ENCODE assay signal across 33 cellular contexts in genomic region chr9:81902191-81902590, GRCh38. TPM values are rescaled to one million over a fixed set of nuclear protein-coding genes. Genes with fewer than 3 reads are reported as not detected.
DNase-seq lines count a peak whose midpoint lies in the region; ATAC-seq, FAIRE-seq and TF ChIP-seq lines count a peak whose summit lies in the region.
"Had no signal": no experiment of that assay in that cellular context is flagged by ENCODE, and none has a peak within 500 bp of the region (broad histone marks: within the 10 kb centered on the region; RNA-seq: fewer than 3 reads in every experiment).

No MANE protein-coding gene starts in this region.

- DNase-seq in AG04449 (ENCODE audit: low read depth, low spot score) (peak; percentile 19), NCI-H226 (peak; percentile 20), mesothelial cell of epicardium (ENCODE audit: low spot score in 2 of 2, unreplicated experiment in 2 of 2) (no peak), GM10266 (ENCODE audit: extremely low spot score) (no peak), GDM1 (lab: John Stamatoyannopoulos, UW) (no peak)
- DNase-seq in activated T-helper 1 cell treated with anti-CD3 and anti-CD28 coated beads, Interleukin-12 subunit alpha, Interleukin-12 subunit beta, Interleukin-2, Interleukin-4 antibody, amounts not matched to agents 30 ng/mL and 10 ng/mL and 1 ng/mL, durations not matched to agents 14 hours and 24 hours and 36 hours (ENCODE audit: low spot score): no peak
- DNase-seq: activated B cell treated with CpG ODN at 0.5 μM for 24 hours; activated CD4-positive, alpha-beta T cell treated with anti-CD3 and anti-CD28 coated beads, Interleukin-2, amount 50 U/mL, for 1 hour; activated T-cell treated with anti-CD3 and anti-CD28 coated beads, Interleukin-2, amount 50 U/mL, for 48 hours; body of pancreas; CD4-positive, alpha-beta memory T cell; cerebellar nuclear complex; H7; islet precursor cell; MG63; naive thymus-derived CD8-positive, alpha-beta T cell; NCI-H1105; NCI-H187 treated with DMSO at 0.1 percent for 48 hours; NCI-H2171; NCI-H510A; stimulated activated CD4-positive, alpha-beta T cell treated with anti-CD3 and anti-CD28 coated beads, Interleukin-15, amount 100 ng/mL, for 24 hours; substantia nigra; upper lobe of left lung had no signal

- H3K4me1 Mint-ChIP-seq in mesothelial cell of epicardium: peaks cover 31% of the 10 kb centered on the region
- no peaks in the 10 kb centered on the region for H3K4me1 Mint-ChIP-seq in activated T-helper 1 cell treated with anti-CD3 and anti-CD28 coated beads, Interleukin-12 subunit alpha, Interleukin-12 subunit beta, Interleukin-2, Interleukin-4 antibody, amounts not matched to agents 30 ng/mL and 10 ng/mL and 1 ng/mL, durations not matched to agents 14 hours and 24 hours and 36 hours (ENCODE audit: low read depth)
- H3K4me1 Mint-ChIP-seq: activated B cell treated with CpG ODN at 0.5 μM for 24 hours; CD4-positive, alpha-beta memory T cell; naive thymus-derived CD8-positive, alpha-beta T cell; stimulated activated memory B cell treated with anti-CD40 and anti-IgM and Interleukin-4, amounts not matched to agents 10 μg/mL and 1 μg/mL and 100 μg/mL, for 72 hours had no signal

- intact Hi-C loops in activated T-helper 1 cell treated with anti-CD3 and anti-CD28 coated beads, Interleukin-12 subunit alpha, Interleukin-12 subunit beta, Interleukin-2, Interleukin-4 antibody, amounts not matched to agents 30 ng/mL and 10 ng/mL and 1 ng/mL, durations not matched to agents 14 hours and 24 hours and 36 hours (cut with micrococcal nuclease): no loop called here

- ATAC-seq in HG02981 (IDR thresholded peaks at IDR 0.05; ENCODE audit: unreplicated experiment): no peak
- ATAC-seq: body of pancreas; naive thymus-derived CD8-positive, alpha-beta T cell; stimulated activated memory B cell treated with anti-CD40 and anti-IgM and Interleukin-4, amounts not matched to agents 10 μg/mL and 1 μg/mL and 100 μg/mL, for 72 hours had no signal

- POLR2A ChIA-PET in AG04449 (lab: Yijun Ruan, JAX): no interaction called here

- H3K27ac Mint-ChIP-seq in mesothelial cell of epicardium: peak overlapping the region; percentile 64
- no peak overlapping the region for H3K27ac Mint-ChIP-seq in activated T-helper 1 cell treated with anti-CD3 and anti-CD28 coated beads, Interleukin-12 subunit alpha, Interleukin-12 subunit beta, Interleukin-2, Interleukin-4 antibody, amounts not matched to agents 30 ng/mL and 10 ng/mL and 1 ng/mL, durations not matched to agents 14 hours and 24 hours and 36 hours
- H3K27ac Mint-ChIP-seq: activated B cell treated with CpG ODN at 0.5 μM for 24 hours; CD4-positive, alpha-beta memory T cell; naive thymus-derived CD8-positive, alpha-beta T cell; stimulated activated memory B cell treated with anti-CD40 and anti-IgM and Interleukin-4, amounts not matched to agents 10 μg/mL and 1 μg/mL and 100 μg/mL, for 72 hours had no signal

- no peak overlapping the region for H3K4me3 ChIP-seq in AG04449 (ENCODE audit: low read depth, low read length)
- H3K4me3 ChIP-seq: body of pancreas, MG63, upper lobe of left lung had no signal

- TF ChIP-seq CTCF in AG04449 (IDR thresholded peaks at IDR 0.05; ENCODE audit: insufficient read depth, low read length, missing control alignments) (no peak), mesothelial cell of epicardium (IDR thresholded peaks at IDR 0.05; ENCODE audit: unreplicated experiment) (no peak), GM10266 (IDR thresholded peaks at IDR 0.05; ENCODE audit: control insufficient read depth, insufficient read depth, low read depth, missing control alignments) (no peak)

- CTCF ChIA-PET in AG04449 (lab: Yijun Ruan, JAX): no interaction called here

- no peak overlapping the region for H3K4me3 Mint-ChIP-seq in mesothelial cell of epicardium
- H3K4me3 Mint-ChIP-seq in activated T-helper 1 cell treated with anti-CD3 and anti-CD28 coated beads, Interleukin-12 subunit alpha, Interleukin-12 subunit beta, Interleukin-2, Interleukin-4 antibody, amounts not matched to agents 30 ng/mL and 10 ng/mL and 1 ng/mL, durations not matched to agents 14 hours and 24 hours and 36 hours: no peak overlapping the region
- H3K4me3 Mint-ChIP-seq: activated B cell treated with CpG ODN at 0.5 μM for 24 hours; CD4-positive, alpha-beta memory T cell; naive thymus-derived CD8-positive, alpha-beta T cell; stimulated activated memory B cell treated with anti-CD40 and anti-IgM and Interleukin-4, amounts not matched to agents 10 μg/mL and 1 μg/mL and 100 μg/mL, for 72 hours had no signal

- FAIRE-seq in endometrium (lab: Jason Lieb, UNC): peak; percentile 75
- FAIRE-seq: GM12891 had no signal

- no peaks in the 10 kb centered on the region for H3K36me3 Mint-ChIP-seq in mesothelial cell of epicardium
- no peaks in the 10 kb centered on the region for H3K36me3 Mint-ChIP-seq in activated T-helper 1 cell treated with anti-CD3 and anti-CD28 coated beads, Interleukin-12 subunit alpha, Interleukin-12 subunit beta, Interleukin-2, Interleukin-4 antibody, amounts not matched to agents 30 ng/mL and 10 ng/mL and 1 ng/mL, durations not matched to agents 14 hours and 24 hours and 36 hours (ENCODE audit: low read depth)
- H3K36me3 Mint-ChIP-seq: CD4-positive, alpha-beta memory T cell; naive thymus-derived CD8-positive, alpha-beta T cell; stimulated activated memory B cell treated with anti-CD40 and anti-IgM and Interleukin-4, amounts not matched to agents 10 μg/mL and 1 μg/mL and 100 μg/mL, for 72 hours had no signal

- no peaks in the 10 kb centered on the region for H3K27me3 Mint-ChIP-seq in mesothelial cell of epicardium (ENCODE audit: low read depth)
- no peaks in the 10 kb centered on the region for H3K27me3 Mint-ChIP-seq in activated T-helper 1 cell treated with anti-CD3 and anti-CD28 coated beads, Interleukin-12 subunit alpha, Interleukin-12 subunit beta, Interleukin-2, Interleukin-4 antibody, amounts not matched to agents 30 ng/mL and 10 ng/mL and 1 ng/mL, durations not matched to agents 14 hours and 24 hours and 36 hours (ENCODE audit: insufficient read depth)
- H3K27me3 Mint-ChIP-seq: activated B cell treated with CpG ODN at 0.5 μM for 24 hours; CD4-positive, alpha-beta memory T cell; naive thymus-derived CD8-positive, alpha-beta T cell; stimulated activated memory B cell treated with anti-CD40 and anti-IgM and Interleukin-4, amounts not matched to agents 10 μg/mL and 1 μg/mL and 100 μg/mL, for 72 hours had no signal

- peaks cover 7% of the 10 kb centered on the region for H3K9me3 Mint-ChIP-seq in mesothelial cell of epicardium
- H3K9me3 Mint-ChIP-seq in activated T-helper 1 cell treated with anti-CD3 and anti-CD28 coated beads, Interleukin-12 subunit alpha, Interleukin-12 subunit beta, Interleukin-2, Interleukin-4 antibody, amounts not matched to agents 30 ng/mL and 10 ng/mL and 1 ng/mL, durations not matched to agents 14 hours and 24 hours and 36 hours: no peaks in the 10 kb centered on the region
- H3K9me3 Mint-ChIP-seq: activated B cell treated with CpG ODN at 0.5 μM for 24 hours; naive thymus-derived CD8-positive, alpha-beta T cell; stimulated activated memory B cell treated with anti-CD40 and anti-IgM and Interleukin-4, amounts not matched to agents 10 μg/mL and 1 μg/mL and 100 μg/mL, for 72 hours had no signal

RNA-seq across cellular contexts. Expression of gene SPATA31D4, which starts 26.0 kb away (rescaled TPM):
- not detected in 3 replicates for total RNA-seq in mesothelial cell of epicardium
- not detected in 2 replicates for total RNA-seq in activated T-helper 1 cell treated with anti-CD3 and anti-CD28 coated beads, Interleukin-12 subunit alpha, Interleukin-12 subunit beta, Interleukin-2, Interleukin-4 antibody, amounts not matched to agents 30 ng/mL and 10 ng/mL and 1 ng/mL, durations not matched to agents 14 hours and 24 hours and 36 hours
- total RNA-seq: A172; activated B cell treated with CpG ODN at 0.5 μM for 24 hours; body of pancreas; CD4-positive, alpha-beta memory T cell; fibroblast of lung; H7; HT1080; liver; mononuclear cell; naive thymus-derived CD8-positive, alpha-beta T cell; pulmonary artery endothelial cell; upper lobe of left lung had no signal

RNA-seq across cellular contexts. Expression of gene SPATA31D3, which starts 41.1 kb away (rescaled TPM):
- total RNA-seq in mesothelial cell of epicardium: not detected in 3 replicates
- not detected in 2 replicates for total RNA-seq in activated T-helper 1 cell treated with anti-CD3 and anti-CD28 coated beads, Interleukin-12 subunit alpha, Interleukin-12 subunit beta, Interleukin-2, Interleukin-4 antibody, amounts not matched to agents 30 ng/mL and 10 ng/mL and 1 ng/mL, durations not matched to agents 14 hours and 24 hours and 36 hours
- total RNA-seq: A172; activated B cell treated with CpG ODN at 0.5 μM for 24 hours; body of pancreas; CD4-positive, alpha-beta memory T cell; fibroblast of lung; H7; HT1080; liver; mononuclear cell; naive thymus-derived CD8-positive, alpha-beta T cell; pulmonary artery endothelial cell; upper lobe of left lung had no signal

Comparison
In these comparisons a context has a peak if more than half of its experiments do, and no peak if none do; other contexts are left out.
1. DNase-seq: peak in AG04449 (single experiment) and NCI-H226 (single experiment); none in mesothelial cell of epicardium (0 of 2), activated T-helper 1 cell treated with anti-CD3 and anti-CD28 coated beads, Interleukin-12 subunit alpha, Interleukin-12 subunit beta, Interleukin-2, Interleukin-4 antibody, amounts not matched to agents 30 ng/mL and 10 ng/mL and 1 ng/mL, durations not matched to agents 14 hours and 24 hours and 36 hours (single experiment), GM10266 (single experiment) and GDM1 (single experiment).